14 cellular contexts compared by ENCODE assay signal in genomic region chr1:167538657-167539056, GRCh38. TPM values are rescaled to one million over a fixed set of nuclear protein-coding genes. Genes with fewer than 3 reads are reported as not detected.
DNase-seq lines count a peak whose midpoint lies in the region; ATAC-seq, FAIRE-seq and TF ChIP-seq lines count a peak whose summit lies in the region.
"Had no signal": no experiment of that assay in that cellular context is flagged by ENCODE, and none has a peak within 500 bp of the region (broad histone marks: within the 10 kb centered on the region; RNA-seq: fewer than 3 reads in every experiment).

No MANE protein-coding gene starts in this region.

- no peaks in the 10 kb centered on the region for H3K4me1 ChIP-seq in tibial nerve

- H3K4me3 ChIP-seq in AG09309 (ENCODE audit: control insufficient read depth, low read depth, low read length) (no peak overlapping the region), tibial nerve (no peak overlapping the region)

- FAIRE-seq in GM12892 (lab: Jason Lieb, UNC): peak; percentile 87

- WGBS in tibial nerve, 2 donors: 35 to 41% methylated on average over 5 of the region's 5 CpGs

- no peak for TF ChIP-seq EP300 in tibial nerve (IDR thresholded peaks at IDR 0.05)

- DNase-seq in AG09309 (ENCODE audit: low read depth) (no peak), GM12892 (ENCODE audit: insufficient read length) (no peak), RPMI7951 (ENCODE audit: low read depth) (peak; percentile 43), iPS DF 19.7 (ENCODE audit: low read depth, low spot score) (peak; percentile 67), tibial nerve (ENCODE audit: low spot score in 2 of 2) (no peak), SK-N-DZ (ENCODE audit: low spot score) (no peak)
- DNase-seq: activated effector memory CD4-positive, alpha-beta T cell treated with anti-CD3 and anti-CD28 coated beads, Interleukin-2, amount 50 U/mL, for 16 hours; CD8-positive, alpha-beta memory T cell; NCI-H1105 treated with DMSO at 0.1 percent for 48 hours; NCI-H748 treated with DMSO at 0.1 percent for 48 hours had no signal

- TF ChIP-seq CTCF in AG09309 (IDR thresholded peaks at IDR 0.05; ENCODE audit: control insufficient read depth, insufficient read depth, low read depth, low read length, missing control alignments): peak; percentile 15
- TF ChIP-seq CTCF in tibial nerve (IDR thresholded peaks at IDR 0.05): no peak

- H3K27ac ChIP-seq in tibial nerve: no peak overlapping the region
- H3K27ac ChIP-seq: epithelial cell of prostate had no signal

- peaks cover 0 to 16% (median 0%) of the 10 kb centered on the region in 3 donors for H3K36me3 ChIP-seq in tibial nerve

- TF ChIP-seq POLR2A in GM12892 (IDR thresholded peaks at IDR 0.05; ENCODE audit: low read depth, low read length) (no peak), tibial nerve (IDR thresholded peaks at IDR 0.05) (no peak)

- ATAC-seq in GM21723 (IDR thresholded peaks at IDR 0.05; ENCODE audit: unreplicated experiment): no peak
- no peak for ATAC-seq in GM21360 (IDR thresholded peaks at IDR 0.05; ENCODE audit: unreplicated experiment)

- H3K9me3 ChIP-seq in tibial nerve: no peaks in the 10 kb centered on the region

- no peaks in the 10 kb centered on the region for H3K27me3 ChIP-seq in tibial nerve

RNA-seq across cellular contexts. Expression of gene CREG1, which starts 14.9 kb away (rescaled TPM):
- 15.2 TPM for polyA plus RNA-seq in GM12892 (2012; ENCODE audit: missing spikeins)
- 56.9 and 63.8 TPM in 2 replicates for total RNA-seq in RPMI7951 (2014; rRNA removed; shearing (Covaris generic))
- total RNA-seq in tibial nerve: 100 to 1,000 TPM; 154 to 191 (median 164) TPM
- polyA plus RNA-seq in SK-N-DZ (2014; cell fraction: cytosol; rRNA removed): 25.8 and 28.6 TPM in 2 replicates
- polyA plus RNA-seq in SK-N-DZ (2014; cell fraction: nucleus; rRNA removed): 16.3 and 17.7 TPM in 2 replicates

RNA-seq across cellular contexts. Expression of gene CD247, which starts 20.3 kb away (rescaled TPM):
- 1.1 TPM for polyA plus RNA-seq in GM12892 (2012; ENCODE audit: missing spikeins)
- total RNA-seq in RPMI7951 (2014; rRNA removed; shearing (Covaris generic)): 0.20 TPM in 1 of 2 replicates, not detected in the other
- total RNA-seq in tibial nerve: 1 to 10 TPM in 3 of 4 donors, not detected in 1; 1.2 to 1.5 (median 1.4) TPM
- 2.5 and 3.6 TPM in 2 replicates for polyA plus RNA-seq in SK-N-DZ (2014; cell fraction: cytosol; rRNA removed)
- 2.0 and 2.1 TPM in 2 replicates for polyA plus RNA-seq in SK-N-DZ (2014; cell fraction: nucleus; rRNA removed)
- total RNA-seq: renal cortical epithelial cell had no signal

Comparison
In these comparisons a context has a peak if more than half of its experiments do, and no peak if none do; other contexts are left out.
1. DNase-seq: peak in RPMI7951 (single experiment) and iPS DF 19.7 (single experiment); none in AG09309 (single experiment), GM12892 (single experiment), tibial nerve (0 of 2) and SK-N-DZ (single experiment).